ENCODE assay signal across 8 cellular contexts in genomic region chr16:85296859-85297698, GRCh38.
DNase-seq lines count a peak whose midpoint lies in the region; ATAC-seq and TF ChIP-seq lines count a peak whose summit lies in the region.

No MANE protein-coding gene starts in this region.

- intact Hi-C loops in HCT116 (cut with micrococcal nuclease): no loop called here
- intact Hi-C loops in ascending aorta (cut with DNase I): no loop called here

- H3K9me3 ChIP-seq in HCT116 (ENCODE audit: control insufficient read depth in 1 of 2, insufficient read depth in 1 of 2, low read depth in 1 of 2, low read length in 2 of 2) (no peaks in the 10 kb centered on the region), ascending aorta (no peaks in the 10 kb centered on the region)

- TF ChIP-seq POLR2A in HCT116 (IDR thresholded peaks at IDR 0.05; ENCODE audit: borderline replicate concordance, extremely low read depth, insufficient read depth, insufficient read length): no peak

- H2AFZ ChIP-seq in HCT116 (ENCODE audit: low read depth, low read length, poor library complexity, severe bottlenecking): no peak overlapping the region

- no peak overlapping the region for H3K4me2 ChIP-seq in HCT116 (ENCODE audit: low read length)

- H3K27me3 ChIP-seq in HCT116 (ENCODE audit: insufficient read depth, low read length): no peaks in the 10 kb centered on the region
- H3K27me3 ChIP-seq in ascending aorta: no peaks in the 10 kb centered on the region

- TF ChIP-seq CTCF in HCT116 (IDR thresholded peaks at IDR 0.05 in 2 of 3, conservative IDR thresholded peaks at IDR 0.05 in 1 of 3; ENCODE audit: borderline replicate concordance in 1 of 3, insufficient read depth in 1 of 3, low read depth in 2 of 3, low read length in 2 of 3) (peak in 2 of 3 experiments; percentile 97; a peak in 4 of 6 replicates), ascending aorta (IDR thresholded peaks at IDR 0.05) (peak; percentile 48 to 55 (median 55))

- no peak overlapping the region for H3K4me3 ChIP-seq in HCT116 (replicated peaks in 1 of 2; ENCODE audit: low read depth in 1 of 2, low read length in 2 of 2)
- H3K4me3 ChIP-seq in ascending aorta: no peak overlapping the region

- RAD21 ChIA-PET in HCT116 (lab: Charles Lee; ENCODE audit: low non-redundant PET in 1 of 2, low total read pairs in 2 of 2, uncharacterized antibody in 2 of 2, unreplicated experiment in 2 of 2): no interaction called here

- ATAC-seq in HCT116 (peak; percentile 96), GM21825 (IDR thresholded peaks at IDR 0.05; ENCODE audit: unreplicated experiment) (no peak)

- peak; percentile 74 for DNase-seq in AG20443 (ENCODE audit: low spot score)
- DNase-seq in HCT116 (ENCODE audit: low read depth, low spot score): peak; percentile 31
- peak; percentile 28 for DNase-seq in SKM-1 treated with dmso at 0.1 percent for 144 hours (lab: John Stamatoyannopoulos, UW; ENCODE audit: unreplicated experiment)
- DNase-seq in ascending aorta (ENCODE audit: low spot score in 2 of 2): no peak
- DNase-seq in iPS-NIHi11 (ENCODE audit: low spot score): peak; percentile 82
- DNase-seq in stimulated activated CD4-positive, alpha-beta T cell treated with anti-CD3 and anti-CD28 coated beads, Interleukin-4, amount 100 ng/mL, for 4 hours: peak; percentile 37 to 46
- no peak for DNase-seq in NCI-H187 (lab: John Stamatoyannopoulos, UW)

- no peak overlapping the region for H3K9ac ChIP-seq in HCT116 (ENCODE audit: low read length)

- no TSS peak for BruUV-seq in HCT116 (replicated peaks; lab: Mats Ljungman, UMichigan)

- no peak overlapping the region for H3K27ac ChIP-seq in HCT116 (ENCODE audit: low read depth, low read length)
- H3K27ac ChIP-seq in ascending aorta: no peak overlapping the region

- no peaks in the 10 kb centered on the region for H3K79me2 ChIP-seq in HCT116 (ENCODE audit: insufficient read depth, low read length)

- H3K9me2 ChIP-seq in HCT116 (ENCODE audit: insufficient read depth): no peaks in the 10 kb centered on the region

- H3K4me1 ChIP-seq in HCT116 (ENCODE audit: control insufficient read depth in 1 of 2, insufficient read depth in 2 of 2, low read length in 2 of 2): peaks cover 12 to 25% of the 10 kb centered on the region in 2 experiments
- H3K4me1 ChIP-seq in ascending aorta: no peaks in the 10 kb centered on the region

- H3K36me3 ChIP-seq in HCT116 (ENCODE audit: control insufficient read depth in 1 of 2, insufficient read depth in 2 of 2, low read length in 2 of 2) (no peaks in the 10 kb centered on the region), ascending aorta (no peaks in the 10 kb centered on the region)

- CTCF ChIA-PET in HCT116 (lab: Charles Lee): interaction anchor here (0.8 to 2.4 kb wide), 12 partner anchors 10 to 182 kb away, joined by 3 to 21 read pairs (median 4); no protein-coding TSS in a partner anchor

- no peaks in the 10 kb centered on the region; the same call in 1 of the 2 replicates for H4K20me1 ChIP-seq in HCT116 (ENCODE audit: insufficient read depth)

- POLR2A ChIA-PET in HCT116 (lab: Charles Lee): interaction anchor here (0.6 kb wide), 1 partner anchor 21 kb away, joined by 3 read pairs; no protein-coding TSS in a partner anchor

- no peak for TF ChIP-seq RAD21 in HCT116 (IDR thresholded peaks at IDR 0.05; ENCODE audit: low read depth)

TF ChIP-seq in HCT116, 20 proteins besides CTCF, POLR2A, EP300 and RAD21:
- TF ChIP-seq YY1 (IDR thresholded peaks at IDR 0.05; ENCODE audit: extremely low read depth, insufficient replicate concordance, low read depth, low read length): peak; percentile 26
- no peak for TF ChIP-seq JUND (IDR thresholded peaks at IDR 0.05)

Comparison
In these comparisons a context has a peak if more than half of its experiments do, and no peak if none do; other contexts are left out.
1. DNase-seq: peak in AG20443 (single experiment), HCT116 (single experiment), SKM-1 treated with dmso at 0.1 percent for 144 hours (single experiment), iPS-NIHi11 (single experiment) and stimulated activated CD4-positive, alpha-beta T cell treated with anti-CD3 and anti-CD28 coated beads, Interleukin-4, amount 100 ng/mL, for 4 hours (2 of 2); none in ascending aorta (0 of 2) and NCI-H187 (0 of 2).